8 cellular contexts compared by ENCODE assay signal in the genomic region with DNA sequence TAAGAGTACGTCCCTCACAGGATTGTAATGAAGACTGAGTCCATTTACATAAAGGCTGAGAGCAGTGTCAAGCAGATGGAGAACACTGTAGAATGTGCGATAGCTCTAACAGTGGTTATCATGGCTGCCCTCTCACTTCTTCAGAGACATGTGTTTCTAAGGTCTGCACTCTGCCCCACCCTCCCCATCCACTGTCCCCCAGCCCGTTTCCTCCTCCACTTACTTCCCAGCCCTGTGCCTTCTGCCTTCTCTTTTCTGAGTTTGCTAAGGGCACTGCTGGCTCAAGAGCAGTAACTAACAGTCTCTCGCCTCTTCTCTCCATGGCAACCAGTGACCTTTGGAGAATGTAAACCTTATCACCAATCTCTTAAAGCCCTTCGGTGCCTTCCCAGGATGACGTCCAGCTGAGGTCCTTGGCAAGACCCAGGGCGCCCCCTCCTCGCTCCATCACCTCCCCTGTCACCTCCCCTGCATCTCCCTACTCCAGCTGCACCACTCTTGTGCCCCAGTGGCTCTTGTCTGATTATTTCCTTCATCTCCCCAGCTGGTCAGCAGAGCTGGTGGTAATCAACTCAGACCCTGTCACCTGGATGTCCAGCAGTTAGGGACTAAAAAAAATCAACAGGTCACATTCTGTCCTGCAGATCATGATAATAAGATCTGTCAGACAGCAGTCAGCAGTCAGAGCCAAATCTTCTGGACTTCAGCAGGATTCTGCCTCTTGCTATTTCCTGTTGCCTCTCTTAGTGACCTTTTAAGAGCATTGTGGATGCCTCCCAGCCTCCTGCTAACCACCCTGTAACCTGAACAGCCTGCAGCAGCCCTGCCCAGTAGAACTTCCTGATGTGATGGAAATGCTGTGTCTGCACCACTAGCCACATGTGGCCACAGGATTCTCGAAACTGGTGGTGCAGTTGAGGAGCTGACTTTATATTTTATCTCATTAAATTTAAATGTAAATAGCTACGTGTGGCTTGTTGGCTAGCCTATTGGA.
DNase-seq lines count a peak whose midpoint lies in the region; ATAC-seq, FAIRE-seq and TF ChIP-seq lines count a peak whose summit lies in the region.

No MANE protein-coding gene starts in this region.

- no peaks in the 10 kb centered on the region for H3K27me3 ChIP-seq in BLaER1 treated with 17β-estradiol and CSF1 and Interleukin-3, amounts not matched to agents 10 nM and 100 nM
- H3K27me3 ChIP-seq in adipocyte (replicated peaks; ENCODE audit: control insufficient read depth, insufficient read depth, low read length), result no peaks in the 10 kb centered on the region

- peak overlapping the region in 1 of 11 experiments; percentile 13; a peak in 1 of 22 replicates for H3K9ac ChIP-seq in BLaER1 treated with 17β-estradiol and CSF1 and Interleukin-3, amounts not matched to agents 10 nM and 100 nM
- H3K9ac ChIP-seq in adipocyte (ENCODE audit: low read length), result no peak overlapping the region

- DNase-seq in HTR-8/SVneo (ENCODE audit: insufficient read length, low spot score) (peak; percentile 51), adipocyte (ENCODE audit: low read depth) (peak; percentile 9), kidney glomerular epithelial cell (lab: John Stamatoyannopoulos, UW) (peak; percentile 11), NCI-H526 (lab: John Stamatoyannopoulos, UW) (no peak), Ammon's horn (ENCODE audit: low spot score) (no peak), coronary artery (ENCODE audit: low spot score) (no peak)

- peak; percentile 20 for FAIRE-seq in HTR-8/SVneo (lab: Jason Lieb, UNC)

- H3K36me3 ChIP-seq in BLaER1 treated with 17β-estradiol and CSF1 and Interleukin-3, amounts not matched to agents 10 nM and 100 nM, result peaks cover 9 to 56% (median 38%) of the 10 kb centered on the region in 11 experiments
- H3K36me3 ChIP-seq in adipocyte (ENCODE audit: control insufficient read depth, insufficient read depth, low read length, severe bottlenecking), result peaks cover 20% of the 10 kb centered on the region

- H3K4me3 ChIP-seq in BLaER1 treated with 17β-estradiol and CSF1 and Interleukin-3, amounts not matched to agents 10 nM and 100 nM, result no peak overlapping the region
- H3K4me3 ChIP-seq in adipocyte (ENCODE audit: low read length) (no peak overlapping the region), coronary artery (no peak overlapping the region)

- peak overlapping the region; percentile 12 to 57 (median 39); a peak in 21 of 22 replicates for H3K4me2 ChIP-seq in BLaER1 treated with 17β-estradiol and CSF1 and Interleukin-3, amounts not matched to agents 10 nM and 100 nM

- ATAC-seq in GM21360 (IDR thresholded peaks at IDR 0.05; ENCODE audit: unreplicated experiment), result no peak

- no peak overlapping the region for H3K27ac ChIP-seq in BLaER1 treated with 17β-estradiol and CSF1 and Interleukin-3, amounts not matched to agents 10 nM and 100 nM
- H3K27ac ChIP-seq in coronary artery, result no peak overlapping the region

- H3K4me1 ChIP-seq in BLaER1 treated with 17β-estradiol and CSF1 and Interleukin-3, amounts not matched to agents 10 nM and 100 nM, result peaks cover 24 to 36% (median 33%) of the 10 kb centered on the region in 10 experiments
- no peaks in the 10 kb centered on the region for H3K4me1 ChIP-seq in adipocyte (ENCODE audit: control insufficient read depth, insufficient read depth, low read length)

- H3K9me3 ChIP-seq in BLaER1 treated with 17β-estradiol and CSF1 and Interleukin-3, amounts not matched to agents 10 nM and 100 nM (replicated peaks in 1 of 11), result no peaks in the 10 kb centered on the region; a peak in 1 of 22 replicates
- no peaks in the 10 kb centered on the region for H3K9me3 ChIP-seq in adipocyte (ENCODE audit: control insufficient read depth, low read length)

- TF ChIP-seq CTCF in coronary artery (IDR thresholded peaks at IDR 0.05), result no peak

- H4K20me1 ChIP-seq in BLaER1 treated with 17β-estradiol and CSF1 and Interleukin-3, amounts not matched to agents 10 nM and 100 nM, result peaks cover 0 to 92% (median 39%) of the 10 kb centered on the region in 11 experiments; a peak in 16 of 22 replicates

Comparison
In these comparisons a context has a peak if more than half of its experiments do, and no peak if none do; other contexts are left out.
1. DNase-seq: peak in HTR-8/SVneo (single experiment), adipocyte (single experiment) and kidney glomerular epithelial cell (single experiment); none in NCI-H526 (0 of 2), Ammon's horn (single experiment) and coronary artery (single experiment).